Comparison of ENCODE assay signal across 1 cellular context in the genomic region with DNA sequence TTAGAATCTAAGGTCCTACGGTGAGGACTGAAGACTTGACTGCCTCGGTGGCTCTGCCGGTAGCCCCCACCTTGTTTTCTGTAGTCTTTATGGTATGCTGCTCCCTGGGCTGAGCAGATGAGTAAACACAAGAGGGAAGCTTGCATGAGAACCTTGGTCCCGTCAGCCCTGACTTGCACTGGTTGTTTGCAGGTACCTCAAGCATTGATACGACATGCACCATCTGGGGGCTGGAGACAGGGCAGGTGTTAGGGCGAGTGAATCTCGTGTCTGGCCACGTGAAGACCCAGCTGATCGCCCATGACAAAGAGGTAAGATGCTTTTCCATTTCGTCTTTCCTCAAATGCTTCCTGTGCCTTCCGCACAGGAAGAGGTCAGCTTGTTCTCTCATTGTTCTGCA.
TF ChIP-seq lines count a peak whose summit lies in the region.

No MANE protein-coding gene starts in this region.

TF ChIP-seq in HepG2, 621 proteins besides CTCF, POLR2A, EP300 and RAD21 (continued from another document and continues in another):
- TF ChIP-seq, protein P1, sequence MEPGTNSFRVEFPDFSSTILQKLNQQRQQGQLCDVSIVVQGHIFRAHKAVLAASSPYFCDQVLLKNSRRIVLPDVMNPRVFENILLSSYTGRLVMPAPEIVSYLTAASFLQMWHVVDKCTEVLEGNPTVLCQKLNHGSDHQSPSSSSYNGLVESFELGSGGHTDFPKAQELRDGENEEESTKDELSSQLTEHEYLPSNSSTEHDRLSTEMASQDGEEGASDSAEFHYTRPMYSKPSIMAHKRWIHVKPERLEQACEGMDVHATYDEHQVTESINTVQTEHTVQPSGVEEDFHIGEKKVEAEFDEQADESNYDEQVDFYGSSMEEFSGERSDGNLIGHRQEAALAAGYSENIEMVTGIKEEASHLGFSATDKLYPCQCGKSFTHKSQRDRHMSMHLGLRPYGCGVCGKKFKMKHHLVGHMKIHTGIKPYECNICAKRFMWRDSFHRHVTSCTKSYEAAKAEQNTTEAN (CRISPR knock-in tag; conservative IDR thresholded peaks at IDR 0.05) = peak; percentile 58; the same call in 1 of the 2 replicates
- TF ChIP-seq, protein P2, sequence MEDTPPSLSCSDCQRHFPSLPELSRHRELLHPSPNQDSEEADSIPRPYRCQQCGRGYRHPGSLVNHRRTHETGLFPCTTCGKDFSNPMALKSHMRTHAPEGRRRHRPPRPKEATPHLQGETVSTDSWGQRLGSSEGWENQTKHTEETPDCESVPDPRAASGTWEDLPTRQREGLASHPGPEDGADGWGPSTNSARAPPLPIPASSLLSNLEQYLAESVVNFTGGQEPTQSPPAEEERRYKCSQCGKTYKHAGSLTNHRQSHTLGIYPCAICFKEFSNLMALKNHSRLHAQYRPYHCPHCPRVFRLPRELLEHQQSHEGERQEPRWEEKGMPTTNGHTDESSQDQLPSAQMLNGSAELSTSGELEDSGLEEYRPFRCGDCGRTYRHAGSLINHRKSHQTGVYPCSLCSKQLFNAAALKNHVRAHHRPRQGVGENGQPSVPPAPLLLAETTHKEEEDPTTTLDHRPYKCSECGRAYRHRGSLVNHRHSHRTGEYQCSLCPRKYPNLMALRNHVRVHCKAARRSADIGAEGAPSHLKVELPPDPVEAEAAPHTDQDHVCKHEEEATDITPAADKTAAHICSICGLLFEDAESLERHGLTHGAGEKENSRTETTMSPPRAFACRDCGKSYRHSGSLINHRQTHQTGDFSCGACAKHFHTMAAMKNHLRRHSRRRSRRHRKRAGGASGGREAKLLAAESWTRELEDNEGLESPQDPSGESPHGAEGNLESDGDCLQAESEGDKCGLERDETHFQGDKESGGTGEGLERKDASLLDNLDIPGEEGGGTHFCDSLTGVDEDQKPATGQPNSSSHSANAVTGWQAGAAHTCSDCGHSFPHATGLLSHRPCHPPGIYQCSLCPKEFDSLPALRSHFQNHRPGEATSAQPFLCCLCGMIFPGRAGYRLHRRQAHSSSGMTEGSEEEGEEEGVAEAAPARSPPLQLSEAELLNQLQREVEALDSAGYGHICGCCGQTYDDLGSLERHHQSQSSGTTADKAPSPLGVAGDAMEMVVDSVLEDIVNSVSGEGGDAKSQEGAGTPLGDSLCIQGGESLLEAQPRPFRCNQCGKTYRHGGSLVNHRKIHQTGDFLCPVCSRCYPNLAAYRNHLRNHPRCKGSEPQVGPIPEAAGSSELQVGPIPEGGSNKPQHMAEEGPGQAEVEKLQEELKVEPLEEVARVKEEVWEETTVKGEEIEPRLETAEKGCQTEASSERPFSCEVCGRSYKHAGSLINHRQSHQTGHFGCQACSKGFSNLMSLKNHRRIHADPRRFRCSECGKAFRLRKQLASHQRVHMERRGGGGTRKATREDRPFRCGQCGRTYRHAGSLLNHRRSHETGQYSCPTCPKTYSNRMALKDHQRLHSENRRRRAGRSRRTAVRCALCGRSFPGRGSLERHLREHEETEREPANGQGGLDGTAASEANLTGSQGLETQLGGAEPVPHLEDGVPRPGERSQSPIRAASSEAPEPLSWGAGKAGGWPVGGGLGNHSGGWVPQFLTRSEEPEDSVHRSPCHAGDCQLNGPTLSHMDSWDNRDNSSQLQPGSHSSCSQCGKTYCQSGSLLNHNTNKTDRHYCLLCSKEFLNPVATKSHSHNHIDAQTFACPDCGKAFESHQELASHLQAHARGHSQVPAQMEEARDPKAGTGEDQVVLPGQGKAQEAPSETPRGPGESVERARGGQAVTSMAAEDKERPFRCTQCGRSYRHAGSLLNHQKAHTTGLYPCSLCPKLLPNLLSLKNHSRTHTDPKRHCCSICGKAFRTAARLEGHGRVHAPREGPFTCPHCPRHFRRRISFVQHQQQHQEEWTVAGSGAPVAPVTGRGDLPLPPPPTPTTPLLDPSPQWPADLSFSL (CRISPR knock-in tag; IDR thresholded peaks at IDR 0.05) = no peak
- TF ChIP-seq ZNF235 (CRISPR knock-in tag; IDR thresholded peaks at IDR 0.05; ENCODE audit: borderline replicate concordance) = no peak
- no peak for TF ChIP-seq BRD4 (CRISPR knock-in tag; IDR thresholded peaks at IDR 0.05)
- TF ChIP-seq ZNF354B (CRISPR knock-in tag; IDR thresholded peaks at IDR 0.05) = no peak
- no peak for TF ChIP-seq ZNF296 (CRISPR knock-in tag; conservative IDR thresholded peaks at IDR 0.05)
- TF ChIP-seq NFYB (CRISPR knock-in tag; IDR thresholded peaks at IDR 0.05) = no peak
- TF ChIP-seq POLR2AphosphoS5 (IDR thresholded peaks at IDR 0.05; ENCODE audit: low read depth, low read length) = no peak
- TF ChIP-seq ZNF501 (CRISPR knock-in tag; IDR thresholded peaks at IDR 0.05) = no peak
- no peak for TF ChIP-seq ZBTB8A (CRISPR knock-in tag; IDR thresholded peaks at IDR 0.05; ENCODE audit: borderline replicate concordance, low read depth)
- no peak for TF ChIP-seq FUBP1 (CRISPR knock-in tag; IDR thresholded peaks at IDR 0.05; ENCODE audit: borderline replicate concordance)
- no peak for TF ChIP-seq ZNF672 (CRISPR knock-in tag; IDR thresholded peaks at IDR 0.05)
- no peak for TF ChIP-seq ZSCAN29 (CRISPR knock-in tag; conservative IDR thresholded peaks at IDR 0.05)
- 0 out of 2 replicates have a peak, but pooled peaks have one; percentile 70 for TF ChIP-seq ZNF136 (CRISPR knock-in tag; IDR thresholded peaks at IDR 0.05; ENCODE audit: low read depth)
- no peak for TF ChIP-seq SOX13 (IDR thresholded peaks at IDR 0.05)
- TF ChIP-seq SOX13 (CRISPR knock-in tag; conservative IDR thresholded peaks at IDR 0.05 in 1 of 2, IDR thresholded peaks at IDR 0.05 in 1 of 2) = peak in 1 of 2 experiments; percentile 60; a peak in 1 of 4 replicates
- TF ChIP-seq TMF1 (CRISPR knock-in tag; IDR thresholded peaks at IDR 0.05; ENCODE audit: low read depth) = no peak
- peak; percentile 93 for TF ChIP-seq HDAC2 (CRISPR knock-in tag; IDR thresholded peaks at IDR 0.05)
- TF ChIP-seq EEA1 (CRISPR knock-in tag; IDR thresholded peaks at IDR 0.05; ENCODE audit: borderline replicate concordance) = no peak
- no peak for TF ChIP-seq ZNF775 (CRISPR knock-in tag; IDR thresholded peaks at IDR 0.05; ENCODE audit: borderline replicate concordance)
- no peak for TF ChIP-seq SMAD9 (CRISPR knock-in tag; IDR thresholded peaks at IDR 0.05)
- peak; percentile 36; the same call in 1 of the 2 replicates for TF ChIP-seq KDM5B (CRISPR knock-in tag; IDR thresholded peaks at IDR 0.05; ENCODE audit: borderline replicate concordance)
- TF ChIP-seq REL (CRISPR knock-in tag; conservative IDR thresholded peaks at IDR 0.05) = no peak
- TF ChIP-seq TEAD2 (CRISPR knock-in tag; IDR thresholded peaks at IDR 0.05) = no peak
- no peak for TF ChIP-seq KDM1A (CRISPR knock-in tag; IDR thresholded peaks at IDR 0.05)
- no peak for TF ChIP-seq SMARCE1 (IDR thresholded peaks at IDR 0.05; ENCODE audit: borderline replicate concordance)
- peak; percentile 43 for TF ChIP-seq RXRB (CRISPR knock-in tag; IDR thresholded peaks at IDR 0.05; ENCODE audit: borderline replicate concordance)
- TF ChIP-seq ZFY (CRISPR knock-in tag; IDR thresholded peaks at IDR 0.05) = no peak
- TF ChIP-seq ZNF34 (CRISPR knock-in tag; IDR thresholded peaks at IDR 0.05; ENCODE audit: borderline replicate concordance) = no peak
- TF ChIP-seq, protein P3, sequence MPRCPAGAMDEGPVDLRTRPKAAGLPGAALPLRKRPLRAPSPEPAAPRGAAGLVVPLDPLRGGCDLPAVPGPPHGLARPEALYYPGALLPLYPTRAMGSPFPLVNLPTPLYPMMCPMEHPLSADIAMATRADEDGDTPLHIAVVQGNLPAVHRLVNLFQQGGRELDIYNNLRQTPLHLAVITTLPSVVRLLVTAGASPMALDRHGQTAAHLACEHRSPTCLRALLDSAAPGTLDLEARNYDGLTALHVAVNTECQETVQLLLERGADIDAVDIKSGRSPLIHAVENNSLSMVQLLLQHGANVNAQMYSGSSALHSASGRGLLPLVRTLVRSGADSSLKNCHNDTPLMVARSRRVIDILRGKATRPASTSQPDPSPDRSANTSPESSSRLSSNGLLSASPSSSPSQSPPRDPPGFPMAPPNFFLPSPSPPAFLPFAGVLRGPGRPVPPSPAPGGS (CRISPR knock-in tag; IDR thresholded peaks at IDR 0.05) = no peak
- TF ChIP-seq EHMT2 (IDR thresholded peaks at IDR 0.05; ENCODE audit: borderline replicate concordance, low read depth, low read length) = no peak
- peak; percentile 52 for TF ChIP-seq CEBPG (CRISPR knock-in tag; IDR thresholded peaks at IDR 0.05)
- TF ChIP-seq KDM4B (CRISPR knock-in tag; IDR thresholded peaks at IDR 0.05) = peak; percentile 57; the same call in 1 of the 2 replicates
- TF ChIP-seq POLR2AphosphoS2 (IDR thresholded peaks at IDR 0.05; ENCODE audit: low read depth, low read length) = no peak
- TF ChIP-seq RARA (CRISPR knock-in tag; IDR thresholded peaks at IDR 0.05) = peak; percentile 55; the same call in 1 of the 2 replicates
- TF ChIP-seq ZNF784 (CRISPR knock-in tag; IDR thresholded peaks at IDR 0.05; ENCODE audit: borderline replicate concordance) = no peak
- no peak for TF ChIP-seq ZNF431 (CRISPR knock-in tag; IDR thresholded peaks at IDR 0.05; ENCODE audit: borderline replicate concordance, low read depth)
- TF ChIP-seq GPN1 (CRISPR knock-in tag; IDR thresholded peaks at IDR 0.05; ENCODE audit: borderline replicate concordance) = no peak
- peak; percentile 73; the same call in 1 of the 2 replicates for TF ChIP-seq ZNF839 (CRISPR knock-in tag; IDR thresholded peaks at IDR 0.05; ENCODE audit: borderline replicate concordance)
- peak; percentile 52; the same call in 1 of the 2 replicates for TF ChIP-seq ZNF572 (CRISPR knock-in tag; IDR thresholded peaks at IDR 0.05)
- no peak for TF ChIP-seq LCORL (IDR thresholded peaks at IDR 0.05)
- peak; percentile 64 for TF ChIP-seq LCORL (CRISPR knock-in tag; IDR thresholded peaks at IDR 0.05)
- no peak for TF ChIP-seq PAWR (CRISPR knock-in tag; IDR thresholded peaks at IDR 0.05; ENCODE audit: borderline replicate concordance)
- no peak for TF ChIP-seq SRF (IDR thresholded peaks at IDR 0.05; ENCODE audit: low read depth, low read length)
- no peak for TF ChIP-seq KLF12 (CRISPR knock-in tag; IDR thresholded peaks at IDR 0.05; ENCODE audit: borderline replicate concordance)
- no peak for TF ChIP-seq ZNF484 (CRISPR knock-in tag; IDR thresholded peaks at IDR 0.05; ENCODE audit: borderline replicate concordance, low read depth)
- TF ChIP-seq CHD2 (IDR thresholded peaks at IDR 0.05; ENCODE audit: low read depth, low read length) = no peak
- TF ChIP-seq RARG (CRISPR knock-in tag; IDR thresholded peaks at IDR 0.05; ENCODE audit: low read depth) = no peak
- no peak for TF ChIP-seq ZNF33A (CRISPR knock-in tag; IDR thresholded peaks at IDR 0.05; ENCODE audit: borderline replicate concordance)
- no peak for TF ChIP-seq ZNF326 (CRISPR knock-in tag; IDR thresholded peaks at IDR 0.05; ENCODE audit: borderline replicate concordance)
- TF ChIP-seq, protein P4, sequence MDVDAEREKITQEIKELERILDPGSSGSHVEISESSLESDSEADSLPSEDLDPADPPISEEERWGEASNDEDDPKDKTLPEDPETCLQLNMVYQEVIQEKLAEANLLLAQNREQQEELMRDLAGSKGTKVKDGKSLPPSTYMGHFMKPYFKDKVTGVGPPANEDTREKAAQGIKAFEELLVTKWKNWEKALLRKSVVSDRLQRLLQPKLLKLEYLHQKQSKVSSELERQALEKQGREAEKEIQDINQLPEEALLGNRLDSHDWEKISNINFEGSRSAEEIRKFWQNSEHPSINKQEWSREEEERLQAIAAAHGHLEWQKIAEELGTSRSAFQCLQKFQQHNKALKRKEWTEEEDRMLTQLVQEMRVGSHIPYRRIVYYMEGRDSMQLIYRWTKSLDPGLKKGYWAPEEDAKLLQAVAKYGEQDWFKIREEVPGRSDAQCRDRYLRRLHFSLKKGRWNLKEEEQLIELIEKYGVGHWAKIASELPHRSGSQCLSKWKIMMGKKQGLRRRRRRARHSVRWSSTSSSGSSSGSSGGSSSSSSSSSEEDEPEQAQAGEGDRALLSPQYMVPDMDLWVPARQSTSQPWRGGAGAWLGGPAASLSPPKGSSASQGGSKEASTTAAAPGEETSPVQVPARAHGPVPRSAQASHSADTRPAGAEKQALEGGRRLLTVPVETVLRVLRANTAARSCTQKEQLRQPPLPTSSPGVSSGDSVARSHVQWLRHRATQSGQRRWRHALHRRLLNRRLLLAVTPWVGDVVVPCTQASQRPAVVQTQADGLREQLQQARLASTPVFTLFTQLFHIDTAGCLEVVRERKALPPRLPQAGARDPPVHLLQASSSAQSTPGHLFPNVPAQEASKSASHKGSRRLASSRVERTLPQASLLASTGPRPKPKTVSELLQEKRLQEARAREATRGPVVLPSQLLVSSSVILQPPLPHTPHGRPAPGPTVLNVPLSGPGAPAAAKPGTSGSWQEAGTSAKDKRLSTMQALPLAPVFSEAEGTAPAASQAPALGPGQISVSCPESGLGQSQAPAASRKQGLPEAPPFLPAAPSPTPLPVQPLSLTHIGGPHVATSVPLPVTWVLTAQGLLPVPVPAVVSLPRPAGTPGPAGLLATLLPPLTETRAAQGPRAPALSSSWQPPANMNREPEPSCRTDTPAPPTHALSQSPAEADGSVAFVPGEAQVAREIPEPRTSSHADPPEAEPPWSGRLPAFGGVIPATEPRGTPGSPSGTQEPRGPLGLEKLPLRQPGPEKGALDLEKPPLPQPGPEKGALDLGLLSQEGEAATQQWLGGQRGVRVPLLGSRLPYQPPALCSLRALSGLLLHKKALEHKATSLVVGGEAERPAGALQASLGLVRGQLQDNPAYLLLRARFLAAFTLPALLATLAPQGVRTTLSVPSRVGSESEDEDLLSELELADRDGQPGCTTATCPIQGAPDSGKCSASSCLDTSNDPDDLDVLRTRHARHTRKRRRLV (CRISPR knock-in tag; IDR thresholded peaks at IDR 0.05) = no peak; the same call in 1 of the 2 replicates
- TF ChIP-seq GATAD2A (CRISPR knock-in tag; IDR thresholded peaks at IDR 0.05) = peak; percentile 78
